ENCODE assay signal across 1 cellular context in genomic region chr22:19118601-19118880, GRCh38.
A peak's percentile ranks its signal among the peaks of the same experiment; 100 is the strongest.
TF ChIP-seq lines count a peak whose summit lies in the region.

No MANE protein-coding gene starts in this region.

TF ChIP-seq in K562, 482 proteins besides CTCF, POLR2A, EP300 and RAD21:
- TF ChIP-seq CTBP1 (IDR thresholded peaks at IDR 0.05; ENCODE audit: borderline replicate concordance) (no peak), TBP (optimal IDR thresholded peaks at IDR 0.05; ENCODE audit: low read depth, low read length) (peak; percentile 23), SRSF9 (IDR thresholded peaks at IDR 0.05; ENCODE audit: borderline replicate concordance, low read depth, low read length) (no peak), ZNF140 (CRISPR knock-in tag; IDR thresholded peaks at IDR 0.05) (no peak), ADNP (tag; IDR thresholded peaks at IDR 0.05) (no peak), ZNF740 (CRISPR knock-in tag; IDR thresholded peaks at IDR 0.05) (no peak), ZNF740 (tag; IDR thresholded peaks at IDR 0.05) (no peak), SMAD4 (CRISPR knock-in tag; conservative IDR thresholded peaks at IDR 0.05) (no peak), ZNF444 (CRISPR knock-in tag; IDR thresholded peaks at IDR 0.05) (no peak), SAP30 (IDR thresholded peaks at IDR 0.05; ENCODE audit: borderline replicate concordance, insufficient read depth, low read depth, low read length, poor library complexity, severe bottlenecking) (peak; percentile 21), ZFP30 (CRISPR knock-in tag; IDR thresholded peaks at IDR 0.05; ENCODE audit: borderline replicate concordance) (0 out of 2 replicates have a peak, but pooled peaks have one; percentile 2), ZNF134 (CRISPR knock-in tag; conservative IDR thresholded peaks at IDR 0.05) (no peak), KLF6 (CRISPR knock-in tag; IDR thresholded peaks at IDR 0.05; ENCODE audit: borderline replicate concordance) (no peak), SMAD1 (IDR thresholded peaks at IDR 0.05; ENCODE audit: low read depth, low read length, partially characterized antibody) (peak; percentile 72), STAT6 (CRISPR knock-in tag; IDR thresholded peaks at IDR 0.05) (no peak), MCM2 (IDR thresholded peaks at IDR 0.05; ENCODE audit: low read depth) (no peak), PBX2 (CRISPR knock-in tag; IDR thresholded peaks at IDR 0.05; ENCODE audit: low read depth) (no peak), PBX2 (tag; conservative IDR thresholded peaks at IDR 0.05; ENCODE audit: low read depth) (no peak), CHD1 (IDR thresholded peaks at IDR 0.05; ENCODE audit: low read length) (peak; percentile 57), ELK3 (CRISPR knock-in tag; IDR thresholded peaks at IDR 0.05) (no peak)
